8 cellular contexts compared by ENCODE assay signal in the genomic region with DNA sequence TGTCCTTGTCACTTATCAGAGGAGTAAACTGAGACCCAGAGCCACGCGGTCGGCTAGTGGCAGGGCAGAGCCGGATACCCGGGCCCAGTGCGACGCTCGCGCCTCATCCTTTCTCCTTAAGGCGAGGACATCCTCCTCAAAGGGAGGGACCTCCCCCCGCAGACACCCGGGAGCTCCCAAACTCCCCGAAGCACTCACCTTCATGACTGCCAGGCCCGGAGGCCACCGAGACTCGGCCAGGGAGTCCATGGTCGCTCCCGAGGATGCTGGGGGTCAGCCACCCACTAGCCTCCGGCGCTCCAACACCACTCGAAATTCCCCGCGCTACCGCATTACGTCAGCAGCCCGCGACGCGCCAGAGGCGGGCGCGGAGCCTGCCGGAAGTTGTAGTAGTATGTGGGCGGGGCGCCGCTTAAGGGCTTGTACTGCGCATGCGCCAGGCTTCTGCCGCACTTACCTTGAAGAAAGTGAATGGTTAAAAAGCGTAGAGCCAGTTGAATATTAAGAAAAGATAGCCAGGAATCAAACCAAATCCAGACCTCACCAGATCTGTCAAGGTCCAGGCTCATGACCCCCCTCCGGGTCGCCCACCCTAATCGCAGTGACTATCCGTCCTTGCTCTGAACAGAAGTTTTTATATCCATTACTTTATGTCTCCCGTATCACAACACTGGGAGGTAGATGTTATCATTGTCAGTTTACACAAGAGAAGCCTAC. TPM values are rescaled to one million over a fixed set of nuclear protein-coding genes. Genes with fewer than 3 reads are reported as not detected.
DNase-seq lines count a peak whose midpoint lies in the region; ATAC-seq, FAIRE-seq and TF ChIP-seq lines count a peak whose summit lies in the region.

A gene with protein sequence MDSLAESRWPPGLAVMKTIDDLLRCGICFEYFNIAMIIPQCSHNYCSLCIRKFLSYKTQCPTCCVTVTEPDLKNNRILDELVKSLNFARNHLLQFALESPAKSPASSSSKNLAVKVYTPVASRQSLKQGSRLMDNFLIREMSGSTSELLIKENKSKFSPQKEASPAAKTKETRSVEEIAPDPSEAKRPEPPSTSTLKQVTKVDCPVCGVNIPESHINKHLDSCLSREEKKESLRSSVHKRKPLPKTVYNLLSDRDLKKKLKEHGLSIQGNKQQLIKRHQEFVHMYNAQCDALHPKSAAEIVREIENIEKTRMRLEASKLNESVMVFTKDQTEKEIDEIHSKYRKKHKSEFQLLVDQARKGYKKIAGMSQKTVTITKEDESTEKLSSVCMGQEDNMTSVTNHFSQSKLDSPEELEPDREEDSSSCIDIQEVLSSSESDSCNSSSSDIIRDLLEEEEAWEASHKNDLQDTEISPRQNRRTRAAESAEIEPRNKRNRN (minus strand): TSS at position 336 of the 717 bp plus-strand sequence. CDS start 87 bp downstream, at position 249.

- H3K9me3 ChIP-seq in AG04450 (ENCODE audit: control insufficient read depth, insufficient read depth, low read length) = no peaks in the 10 kb centered on the region; the same call in 1 of the 2 replicates
- no peaks in the 10 kb centered on the region for H3K9me3 ChIP-seq in WERI-Rb-1 (ENCODE audit: severe bottlenecking)
- no peaks in the 10 kb centered on the region for H3K9me3 ChIP-seq in smooth muscle cell (replicated peaks; ENCODE audit: low read depth)

- H3K4me3 ChIP-seq in AG04450 (ENCODE audit: low read depth, low read length) = peak within 1 kb of the TSS; percentile 87
- peak within 1 kb of the TSS; percentile 54 for H3K4me3 ChIP-seq in WERI-Rb-1 (ENCODE audit: low read depth, low read length)
- peak within 1 kb of the TSS; percentile 51 for H3K4me3 ChIP-seq in bronchial epithelial cell (ENCODE audit: low read depth, low read length)
- peak within 1 kb of the TSS; percentile 82 for H3K4me3 ChIP-seq in smooth muscle cell

- peak within 1 kb of the TSS; percentile 99 for H2AFZ ChIP-seq in smooth muscle cell (ENCODE audit: low read depth)

- H3K27ac ChIP-seq in AG04450 (ENCODE audit: low read depth, low read length) = peak within 1 kb of the TSS; percentile 55
- H3K27ac ChIP-seq in WERI-Rb-1 = peak within 1 kb of the TSS; percentile 62
- peak within 1 kb of the TSS; percentile 67 for H3K27ac ChIP-seq in smooth muscle cell (ENCODE audit: low read depth)

- ATAC-seq in GM18907 (IDR thresholded peaks at IDR 0.05; ENCODE audit: unreplicated experiment) (peak; percentile 93), HG03139 (IDR thresholded peaks at IDR 0.05; ENCODE audit: unreplicated experiment) (peak; percentile 86)

- no peak for FAIRE-seq in bronchial epithelial cell (lab: Jason Lieb, UNC)

- peaks cover 10% of the 10 kb centered on the region for H3K4me1 ChIP-seq in smooth muscle cell (ENCODE audit: low read depth)

- CTCF ChIA-PET in AG04450 (lab: Charles Lee) = interaction anchor here (0.5 to 4.8 kb wide), 3 partner anchors 194 to 1234 kb away, joined by 3 to 43 read pairs (median 9); a partner anchor contains a TSS

- WGBS in smooth muscle cell (ENCODE audit: low lambda C conversion rate) = 3% methylated on average over 45 of the region's 45 CpGs

- H3K9ac ChIP-seq in smooth muscle cell (ENCODE audit: low read depth) = peak within 1 kb of the TSS; percentile 91

- TF ChIP-seq CTCF in AG04450 (IDR thresholded peaks at IDR 0.05; ENCODE audit: low read depth, low read length) (no peak), WERI-Rb-1 (IDR thresholded peaks at IDR 0.05; ENCODE audit: low read depth, low read length) (no peak), bronchial epithelial cell (IDR thresholded peaks at IDR 0.05; ENCODE audit: insufficient read depth, low read length, severe bottlenecking) (no peak), smooth muscle cell (IDR thresholded peaks at IDR 0.05; ENCODE audit: borderline replicate concordance, insufficient read depth, poor library complexity, severe bottlenecking) (no peak)

- no peaks in the 10 kb centered on the region for H4K20me1 ChIP-seq in smooth muscle cell (ENCODE audit: low read depth)

- H3K27me3 ChIP-seq in AG04450 (ENCODE audit: control insufficient read depth, insufficient read depth, low read length) = no peaks in the 10 kb centered on the region
- no peaks in the 10 kb centered on the region for H3K27me3 ChIP-seq in WERI-Rb-1 (ENCODE audit: insufficient read depth, low read depth, severe bottlenecking)
- no peaks in the 10 kb centered on the region for H3K27me3 ChIP-seq in bronchial epithelial cell (ENCODE audit: control insufficient read depth, insufficient read depth, low read length)
- no peaks in the 10 kb centered on the region for H3K27me3 ChIP-seq in smooth muscle cell (ENCODE audit: low read depth)

- peaks cover 33% of the 10 kb centered on the region for H3K79me2 ChIP-seq in smooth muscle cell (ENCODE audit: low read depth)

- H3K36me3 ChIP-seq in WERI-Rb-1 (peaks cover 8% of the 10 kb centered on the region), bronchial epithelial cell (ENCODE audit: control insufficient read depth, insufficient read depth, low read length) (no peaks in the 10 kb centered on the region), smooth muscle cell (ENCODE audit: low read depth) (peaks cover 4% of the 10 kb centered on the region)

- DNase-seq in AG04450 (ENCODE audit: low read depth, low spot score) (peak; percentile 79), NCI-H2227 treated with DMSO at 0.1 percent for 48 hours (lab: John Stamatoyannopoulos, UW) (peak; percentile 90), WERI-Rb-1 (peak; percentile 94), bronchial epithelial cell (ENCODE audit: low read depth) (peak; percentile 80), iPS-NIHi7 (ENCODE audit: extremely low spot score) (peak; percentile 93), smooth muscle cell (lab: John Stamatoyannopoulos, UW; ENCODE audit: unreplicated experiment) (peak; percentile 70)

- H3F3A ChIP-seq in smooth muscle cell (ENCODE audit: low read depth) = no peaks in the 10 kb centered on the region

- POLR2A ChIA-PET in AG04450 (lab: Yijun Ruan, JAX) = no interaction called here

- H3K4me2 ChIP-seq in smooth muscle cell = peak within 1 kb of the TSS; percentile 92

RNA-seq across cellular contexts. Expression of the gene that starts here (rescaled TPM):
- polyA plus RNA-seq in AG04450 (2011; rRNA removed) (6.7 and 10.7 TPM in 2 replicates), smooth muscle cell (8.9 and 11.3 TPM in 2 replicates)
- 6.4 and 9.8 TPM in 2 replicates for polyA minus RNA-seq in AG04450 (2011; rRNA and poly(A)+ RNA removed)
- total RNA-seq in bronchial epithelial cell (3.9 and 5.0 TPM in 2 replicates), smooth muscle cell (13.4 and 16.0 TPM in 2 replicates)

Comparison
In these comparisons a context has a peak if more than half of its experiments do, and no peak if none do; other contexts are left out.
1. Peak in every context shown above with its lines: DNase-seq, ATAC-seq, H3K4me3 ChIP-seq and H3K27ac ChIP-seq.